ENCODE assay signal across 1 cellular context in genomic region chr9:19446361-19446861, GRCh38.
TF ChIP-seq lines count a peak whose summit lies in the region.

No MANE protein-coding gene starts in this region.

TF ChIP-seq in H1, 55 proteins besides CTCF, POLR2A, EP300 and RAD21 (continued from another document):
- TF ChIP-seq BCL11A (IDR thresholded peaks at IDR 0.05; ENCODE audit: low read depth in 2 of 2, low read length in 2 of 2) (peak in 1 of 2 experiments; percentile 14), RFX5 (IDR thresholded peaks at IDR 0.05; ENCODE audit: borderline replicate concordance, low read depth, low read length) (no peak), BACH1 (IDR thresholded peaks at IDR 0.05; ENCODE audit: low read length) (no peak), TAF1 (IDR thresholded peaks at IDR 0.05; ENCODE audit: low read depth, low read length) (peak; percentile 63; the same call in 1 of the 2 replicates), RXRA (IDR thresholded peaks at IDR 0.05; ENCODE audit: insufficient read depth, low read depth, low read length) (no peak), TEAD4 (IDR thresholded peaks at IDR 0.05; ENCODE audit: low read depth, low read length) (no peak), NRF1 (IDR thresholded peaks at IDR 0.05; ENCODE audit: low read depth, low read length) (no peak), CREB1 (IDR thresholded peaks at IDR 0.05) (no peak), JUN (IDR thresholded peaks at IDR 0.05; ENCODE audit: low read depth, low read length) (no peak), CBX5 (IDR thresholded peaks at IDR 0.05; ENCODE audit: low read depth, low read length) (no peak), SIN3A (conservative IDR thresholded peaks at IDR 0.05 in 1 of 2, IDR thresholded peaks at IDR 0.05 in 1 of 2; ENCODE audit: low read depth in 1 of 2, low read length in 2 of 2) (no peak; a peak in 1 of 4 replicates), CHD1 (IDR thresholded peaks at IDR 0.05; ENCODE audit: low read depth, low read length) (no peak), RNF2 (IDR thresholded peaks at IDR 0.05; ENCODE audit: borderline replicate concordance, low read depth, low read length, missing control alignments, poor library complexity, severe bottlenecking) (no peak), CTBP2 (IDR thresholded peaks at IDR 0.05; ENCODE audit: borderline replicate concordance, insufficient read depth, insufficient read length, low read length) (no peak), GABPA (IDR thresholded peaks at IDR 0.05; ENCODE audit: borderline replicate concordance, insufficient read depth, low read length) (no peak), KDM5A (IDR thresholded peaks at IDR 0.05; ENCODE audit: low read length) (no peak), EZH2 (IDR thresholded peaks at IDR 0.05; ENCODE audit: low read depth, low read length, severe bottlenecking) (no peak), SP2 (IDR thresholded peaks at IDR 0.05; ENCODE audit: low read length) (no peak), NANOG (IDR thresholded peaks at IDR 0.05; ENCODE audit: insufficient read depth, low read depth, low read length, poor library complexity, severe bottlenecking) (no peak), GTF2F1 (IDR thresholded peaks at IDR 0.05; ENCODE audit: borderline replicate concordance, low read depth, low read length) (no peak), POU5F1 (IDR thresholded peaks at IDR 0.05; ENCODE audit: low read depth, low read length) (no peak), YY1 (IDR thresholded peaks at IDR 0.05; ENCODE audit: low read depth, low read length) (no peak), CHD2 (IDR thresholded peaks at IDR 0.05; ENCODE audit: low read length) (peak; percentile 66; the same call in 1 of the 2 replicates), BRCA1 (IDR thresholded peaks at IDR 0.05; ENCODE audit: low read depth, low read length) (no peak), PHF8 (conservative IDR thresholded peaks at IDR 0.05; ENCODE audit: low read depth, low read length) (no peak), TBP (IDR thresholded peaks at IDR 0.05; ENCODE audit: low read depth, low read length) (peak; percentile 57; the same call in 1 of the 2 replicates), RBBP5 (IDR thresholded peaks at IDR 0.05; ENCODE audit: borderline replicate concordance, low read depth, low read length) (peak; percentile 64; the same call in 1 of the 2 replicates), MAFK (IDR thresholded peaks at IDR 0.05; ENCODE audit: low read depth, low read length) (no peak), JUND (IDR thresholded peaks at IDR 0.05; ENCODE audit: low read length) (no peak), FOSL1 (IDR thresholded peaks at IDR 0.05; ENCODE audit: insufficient read depth, low read depth, low read length) (no peak), SP4 (IDR thresholded peaks at IDR 0.05; ENCODE audit: low read length) (peak; percentile 47; the same call in 1 of the 2 replicates), CEBPB (IDR thresholded peaks at IDR 0.05; ENCODE audit: low read depth, low read length) (no peak), ASH2L (IDR thresholded peaks at IDR 0.05; ENCODE audit: low read length) (peak; percentile 89), HDAC2 (IDR thresholded peaks at IDR 0.05; ENCODE audit: borderline replicate concordance in 1 of 2, low read depth in 2 of 2, low read length in 2 of 2) (no peak), SIRT6 (IDR thresholded peaks at IDR 0.05; ENCODE audit: low read length) (no peak), USF2 (IDR thresholded peaks at IDR 0.05; ENCODE audit: low read length) (no peak), HDAC6 (IDR thresholded peaks at IDR 0.05; ENCODE audit: low read depth, low read length) (no peak), ZNF274 (IDR thresholded peaks at IDR 0.05; ENCODE audit: borderline replicate concordance, extremely low read depth, low read length) (no peak), TCF12 (IDR thresholded peaks at IDR 0.05; ENCODE audit: low read depth, low read length) (no peak), E2F6 (IDR thresholded peaks at IDR 0.05) (no peak), SUZ12 (IDR thresholded peaks at IDR 0.05; ENCODE audit: low read length) (no peak), ATF2 (IDR thresholded peaks at IDR 0.05; ENCODE audit: low read length) (peak; percentile 34; the same call in 1 of the 2 replicates), CBX8 (IDR thresholded peaks at IDR 0.05; ENCODE audit: borderline replicate concordance, low read depth, low read length) (no peak), KDM1A (IDR thresholded peaks at IDR 0.05; ENCODE audit: borderline replicate concordance, low read length) (peak; percentile 37; the same call in 1 of the 2 replicates), SIX5 (IDR thresholded peaks at IDR 0.05; ENCODE audit: low read depth, low read length) (peak; percentile 25), SP1 (IDR thresholded peaks at IDR 0.05; ENCODE audit: low read depth, low read length) (peak; percentile 64; the same call in 1 of the 2 replicates), TAF7 (optimal IDR thresholded peaks at IDR 0.05; ENCODE audit: borderline replicate concordance, low read depth, low read length) (no peak), EGR1 (IDR thresholded peaks at IDR 0.05; ENCODE audit: borderline replicate concordance, low read depth, low read length) (no peak)
- TF ChIP-seq, protein P1, sequence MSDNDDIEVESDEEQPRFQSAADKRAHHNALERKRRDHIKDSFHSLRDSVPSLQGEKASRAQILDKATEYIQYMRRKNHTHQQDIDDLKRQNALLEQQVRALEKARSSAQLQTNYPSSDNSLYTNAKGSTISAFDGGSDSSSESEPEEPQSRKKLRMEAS (IDR thresholded peaks at IDR 0.05), result 0 out of 2 replicates have a peak, but pooled peaks have one; percentile 32
- TF ChIP-seq, protein P2, sequence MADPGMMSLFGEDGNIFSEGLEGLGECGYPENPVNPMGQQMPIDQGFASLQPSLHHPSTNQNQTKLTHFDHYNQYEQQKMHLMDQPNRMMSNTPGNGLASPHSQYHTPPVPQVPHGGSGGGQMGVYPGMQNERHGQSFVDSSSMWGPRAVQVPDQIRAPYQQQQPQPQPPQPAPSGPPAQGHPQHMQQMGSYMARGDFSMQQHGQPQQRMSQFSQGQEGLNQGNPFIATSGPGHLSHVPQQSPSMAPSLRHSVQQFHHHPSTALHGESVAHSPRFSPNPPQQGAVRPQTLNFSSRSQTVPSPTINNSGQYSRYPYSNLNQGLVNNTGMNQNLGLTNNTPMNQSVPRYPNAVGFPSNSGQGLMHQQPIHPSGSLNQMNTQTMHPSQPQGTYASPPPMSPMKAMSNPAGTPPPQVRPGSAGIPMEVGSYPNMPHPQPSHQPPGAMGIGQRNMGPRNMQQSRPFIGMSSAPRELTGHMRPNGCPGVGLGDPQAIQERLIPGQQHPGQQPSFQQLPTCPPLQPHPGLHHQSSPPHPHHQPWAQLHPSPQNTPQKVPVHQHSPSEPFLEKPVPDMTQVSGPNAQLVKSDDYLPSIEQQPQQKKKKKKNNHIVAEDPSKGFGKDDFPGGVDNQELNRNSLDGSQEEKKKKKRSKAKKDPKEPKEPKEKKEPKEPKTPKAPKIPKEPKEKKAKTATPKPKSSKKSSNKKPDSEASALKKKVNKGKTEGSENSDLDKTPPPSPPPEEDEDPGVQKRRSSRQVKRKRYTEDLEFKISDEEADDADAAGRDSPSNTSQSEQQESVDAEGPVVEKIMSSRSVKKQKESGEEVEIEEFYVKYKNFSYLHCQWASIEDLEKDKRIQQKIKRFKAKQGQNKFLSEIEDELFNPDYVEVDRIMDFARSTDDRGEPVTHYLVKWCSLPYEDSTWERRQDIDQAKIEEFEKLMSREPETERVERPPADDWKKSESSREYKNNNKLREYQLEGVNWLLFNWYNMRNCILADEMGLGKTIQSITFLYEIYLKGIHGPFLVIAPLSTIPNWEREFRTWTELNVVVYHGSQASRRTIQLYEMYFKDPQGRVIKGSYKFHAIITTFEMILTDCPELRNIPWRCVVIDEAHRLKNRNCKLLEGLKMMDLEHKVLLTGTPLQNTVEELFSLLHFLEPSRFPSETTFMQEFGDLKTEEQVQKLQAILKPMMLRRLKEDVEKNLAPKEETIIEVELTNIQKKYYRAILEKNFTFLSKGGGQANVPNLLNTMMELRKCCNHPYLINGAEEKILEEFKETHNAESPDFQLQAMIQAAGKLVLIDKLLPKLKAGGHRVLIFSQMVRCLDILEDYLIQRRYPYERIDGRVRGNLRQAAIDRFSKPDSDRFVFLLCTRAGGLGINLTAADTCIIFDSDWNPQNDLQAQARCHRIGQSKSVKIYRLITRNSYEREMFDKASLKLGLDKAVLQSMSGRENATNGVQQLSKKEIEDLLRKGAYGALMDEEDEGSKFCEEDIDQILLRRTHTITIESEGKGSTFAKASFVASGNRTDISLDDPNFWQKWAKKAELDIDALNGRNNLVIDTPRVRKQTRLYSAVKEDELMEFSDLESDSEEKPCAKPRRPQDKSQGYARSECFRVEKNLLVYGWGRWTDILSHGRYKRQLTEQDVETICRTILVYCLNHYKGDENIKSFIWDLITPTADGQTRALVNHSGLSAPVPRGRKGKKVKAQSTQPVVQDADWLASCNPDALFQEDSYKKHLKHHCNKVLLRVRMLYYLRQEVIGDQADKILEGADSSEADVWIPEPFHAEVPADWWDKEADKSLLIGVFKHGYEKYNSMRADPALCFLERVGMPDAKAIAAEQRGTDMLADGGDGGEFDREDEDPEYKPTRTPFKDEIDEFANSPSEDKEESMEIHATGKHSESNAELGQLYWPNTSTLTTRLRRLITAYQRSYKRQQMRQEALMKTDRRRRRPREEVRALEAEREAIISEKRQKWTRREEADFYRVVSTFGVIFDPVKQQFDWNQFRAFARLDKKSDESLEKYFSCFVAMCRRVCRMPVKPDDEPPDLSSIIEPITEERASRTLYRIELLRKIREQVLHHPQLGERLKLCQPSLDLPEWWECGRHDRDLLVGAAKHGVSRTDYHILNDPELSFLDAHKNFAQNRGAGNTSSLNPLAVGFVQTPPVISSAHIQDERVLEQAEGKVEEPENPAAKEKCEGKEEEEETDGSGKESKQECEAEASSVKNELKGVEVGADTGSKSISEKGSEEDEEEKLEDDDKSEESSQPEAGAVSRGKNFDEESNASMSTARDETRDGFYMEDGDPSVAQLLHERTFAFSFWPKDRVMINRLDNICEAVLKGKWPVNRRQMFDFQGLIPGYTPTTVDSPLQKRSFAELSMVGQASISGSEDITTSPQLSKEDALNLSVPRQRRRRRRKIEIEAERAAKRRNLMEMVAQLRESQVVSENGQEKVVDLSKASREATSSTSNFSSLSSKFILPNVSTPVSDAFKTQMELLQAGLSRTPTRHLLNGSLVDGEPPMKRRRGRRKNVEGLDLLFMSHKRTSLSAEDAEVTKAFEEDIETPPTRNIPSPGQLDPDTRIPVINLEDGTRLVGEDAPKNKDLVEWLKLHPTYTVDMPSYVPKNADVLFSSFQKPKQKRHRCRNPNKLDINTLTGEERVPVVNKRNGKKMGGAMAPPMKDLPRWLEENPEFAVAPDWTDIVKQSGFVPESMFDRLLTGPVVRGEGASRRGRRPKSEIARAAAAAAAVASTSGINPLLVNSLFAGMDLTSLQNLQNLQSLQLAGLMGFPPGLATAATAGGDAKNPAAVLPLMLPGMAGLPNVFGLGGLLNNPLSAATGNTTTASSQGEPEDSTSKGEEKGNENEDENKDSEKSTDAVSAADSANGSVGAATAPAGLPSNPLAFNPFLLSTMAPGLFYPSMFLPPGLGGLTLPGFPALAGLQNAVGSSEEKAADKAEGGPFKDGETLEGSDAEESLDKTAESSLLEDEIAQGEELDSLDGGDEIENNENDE (IDR thresholded peaks at IDR 0.05; ENCODE audit: insufficient replicate concordance, low read length), result no peak
